Comparison of ENCODE assay signal across 8 cellular contexts in genomic region chr5:141691867-141692532, GRCh38. TPM values are rescaled to one million over a fixed set of nuclear protein-coding genes. Genes with fewer than 3 reads are reported as not detected.
DNase-seq lines count a peak whose midpoint lies in the region; ATAC-seq lines count a peak whose summit lies in the region.

No MANE protein-coding gene starts in this region.

- peak overlapping the region; percentile 71 for H3K4me3 Mint-ChIP-seq in activated CD8-positive, alpha-beta T cell treated with anti-CD3 and anti-CD28 coated beads, Interleukin-2, amount 10 ng/mL, durations not matched to agents 7 days and 5 days

- H3K36me3 ChIP-seq in BLaER1 = no peaks in the 10 kb centered on the region
- H3K36me3 ChIP-seq in ectodermal cell (ENCODE audit: control insufficient read depth, insufficient read depth, low read length) = no peaks in the 10 kb centered on the region

- DNase-seq in NCI-H774 (lab: John Stamatoyannopoulos, UW) (peak; percentile 65), lung microvascular endothelial cell (ENCODE audit: low read depth in 2 of 2) (peak; percentile 80 to 88)
- peak; percentile 89 for DNase-seq in activated CD8-positive, alpha-beta T cell treated with anti-CD3 and anti-CD28 coated beads, Interleukin-2, amount 10 ng/mL, durations not matched to agents 7 days and 5 days
- DNase-seq in stimulated activated CD4-positive, alpha-beta T cell treated with anti-CD3 and anti-CD28 coated beads, TNF-alpha, amount 100 ng/mL, for 24 hours (ENCODE audit: low read depth in 3 of 3) = peak; percentile 75 to 87 (median 81)

- ATAC-seq in GM19035 (IDR thresholded peaks at IDR 0.05; ENCODE audit: unreplicated experiment) = peak; percentile 82
- peak; percentile 94 for ATAC-seq in HG03342 (IDR thresholded peaks at IDR 0.05; ENCODE audit: unreplicated experiment)
- peak; percentile 89 for ATAC-seq in activated CD8-positive, alpha-beta T cell treated with anti-CD3 and anti-CD28 coated beads, Interleukin-2, amount 10 ng/mL, durations not matched to agents 7 days and 5 days

- POLR2A ChIA-PET in activated CD8-positive, alpha-beta T cell treated with anti-CD3 and anti-CD28 coated beads, Interleukin-2, amount 10 ng/mL, durations not matched to agents 7 days and 5 days (lab: Charles Lee) = interaction anchor here (0.7 to 1.6 kb wide), 5 partner anchors 9 to 277 kb away, joined by 3 to 14 read pairs (median 6); partner anchors contain the start of genes DELE1 and RNF14

- H3K27ac Mint-ChIP-seq in activated CD8-positive, alpha-beta T cell treated with anti-CD3 and anti-CD28 coated beads, Interleukin-2, amount 10 ng/mL, durations not matched to agents 7 days and 5 days = peak overlapping the region; percentile 75

- H3K4me3 ChIP-seq in BLaER1 (peak overlapping the region; percentile 58), ectodermal cell (ENCODE audit: insufficient read depth, low read depth, low read length) (peak overlapping the region; percentile 21)

- H3K4me1 ChIP-seq in BLaER1 (peaks cover 6% of the 10 kb centered on the region), ectodermal cell (ENCODE audit: control insufficient read depth, insufficient read depth, low read length) (peaks cover 16% of the 10 kb centered on the region)

- peaks cover 28% of the 10 kb centered on the region for H3K4me1 Mint-ChIP-seq in activated CD8-positive, alpha-beta T cell treated with anti-CD3 and anti-CD28 coated beads, Interleukin-2, amount 10 ng/mL, durations not matched to agents 7 days and 5 days (ENCODE audit: low read depth)

- CTCF ChIA-PET in activated CD8-positive, alpha-beta T cell treated with anti-CD3 and anti-CD28 coated beads, Interleukin-2, amount 10 ng/mL, durations not matched to agents 7 days and 5 days (lab: Charles Lee) = interaction anchor here (0.6 to 11.0 kb wide), 67 partner anchors 10 to 459 kb away, joined by 3 to 224 read pairs (median 6); partner anchors contain the start of genes ARAP3, DELE1, DIAPH1 and FCHSD1

- H3K9ac ChIP-seq in BLaER1 = no peak overlapping the region

- H3K27me3 ChIP-seq in BLaER1 (no peaks in the 10 kb centered on the region), ectodermal cell (ENCODE audit: control insufficient read depth, insufficient read depth, low read length, poor library complexity, severe bottlenecking) (peaks cover 14% of the 10 kb centered on the region)

- no peaks in the 10 kb centered on the region for H3K36me3 Mint-ChIP-seq in activated CD8-positive, alpha-beta T cell treated with anti-CD3 and anti-CD28 coated beads, Interleukin-2, amount 10 ng/mL, durations not matched to agents 7 days and 5 days (ENCODE audit: low read depth)

- no peaks in the 10 kb centered on the region for H3K9me3 ChIP-seq in BLaER1
- no peaks in the 10 kb centered on the region for H3K9me3 ChIP-seq in ectodermal cell (ENCODE audit: control insufficient read depth, low read length)

- peak overlapping the region; percentile 85 for H3K4me2 ChIP-seq in BLaER1

- H3K27me3 Mint-ChIP-seq in activated CD8-positive, alpha-beta T cell treated with anti-CD3 and anti-CD28 coated beads, Interleukin-2, amount 10 ng/mL, durations not matched to agents 7 days and 5 days (ENCODE audit: low read depth) = peaks cover 23% of the 10 kb centered on the region

- 6 to 7% methylated on average over 30 of the region's 30 CpGs for WGBS in ectodermal cell, 2 experiments

- H3K9me3 Mint-ChIP-seq in activated CD8-positive, alpha-beta T cell treated with anti-CD3 and anti-CD28 coated beads, Interleukin-2, amount 10 ng/mL, durations not matched to agents 7 days and 5 days (ENCODE audit: insufficient read depth) = no peaks in the 10 kb centered on the region

- no peaks in the 10 kb centered on the region for H4K20me1 ChIP-seq in BLaER1

- no peak overlapping the region for H3K27ac ChIP-seq in BLaER1
- H3K27ac ChIP-seq in ectodermal cell (ENCODE audit: insufficient read depth, low read depth, low read length, poor library complexity, severe bottlenecking) = no peak overlapping the region

RNA-seq across cellular contexts. Expression of gene ARAP3, which starts 10.0 kb away (rescaled TPM):
- 1 to 10 TPM; 8.5 to 8.8 TPM for total RNA-seq in activated CD8-positive, alpha-beta T cell treated with anti-CD3 and anti-CD28 coated beads, Interleukin-2, amount 10 ng/mL, durations not matched to agents 7 days and 5 days
- 21.2 TPM for polyA plus RNA-seq in ectodermal cell (2013, experiment 1 of 4)
- polyA plus RNA-seq in ectodermal cell (2013, experiment 2 of 4) = 22.3 TPM
- 16.1 TPM for polyA plus RNA-seq in ectodermal cell (2013, experiment 3 of 4)
- polyA plus RNA-seq in ectodermal cell (2013, experiment 4 of 4) = 18.3 TPM
- 22.4 and 30.8 TPM in 2 replicates for total RNA-seq in lung microvascular endothelial cell

RNA-seq across cellular contexts. Expression of gene FCHSD1, which starts 40.8 kb away (rescaled TPM):
- 10 to 100 TPM; 46.9 to 47.8 TPM for total RNA-seq in activated CD8-positive, alpha-beta T cell treated with anti-CD3 and anti-CD28 coated beads, Interleukin-2, amount 10 ng/mL, durations not matched to agents 7 days and 5 days
- polyA plus RNA-seq in ectodermal cell (2013, experiment 1 of 4) = 22.2 TPM
- 17.7 TPM for polyA plus RNA-seq in ectodermal cell (2013, experiment 2 of 4)
- polyA plus RNA-seq in ectodermal cell (2013, experiment 3 of 4) = 15.2 TPM
- polyA plus RNA-seq in ectodermal cell (2013, experiment 4 of 4) = 17.8 TPM
- 9.3 and 10.5 TPM in 2 replicates for total RNA-seq in lung microvascular endothelial cell

RNA-seq across cellular contexts. Expression of gene RELL2, which starts 55.2 kb away (rescaled TPM):
- 10 to 100 TPM; 36.9 to 37.1 TPM for total RNA-seq in activated CD8-positive, alpha-beta T cell treated with anti-CD3 and anti-CD28 coated beads, Interleukin-2, amount 10 ng/mL, durations not matched to agents 7 days and 5 days
- 2.6 TPM for polyA plus RNA-seq in ectodermal cell (2013, experiment 1 of 4)
- 2.3 TPM for polyA plus RNA-seq in ectodermal cell (2013, experiment 2 of 4)
- polyA plus RNA-seq in ectodermal cell (2013, experiment 3 of 4) = 3.0 TPM
- polyA plus RNA-seq in ectodermal cell (2013, experiment 4 of 4) = 1.9 TPM
- total RNA-seq in lung microvascular endothelial cell = 5.6 and 6.1 TPM in 2 replicates

RNA-seq across cellular contexts. Expression of gene HDAC3, which starts 55.4 kb away (rescaled TPM):
- total RNA-seq in activated CD8-positive, alpha-beta T cell treated with anti-CD3 and anti-CD28 coated beads, Interleukin-2, amount 10 ng/mL, durations not matched to agents 7 days and 5 days = 10 to 100 TPM; 88.1 to 91.8 TPM
- polyA plus RNA-seq in ectodermal cell (2013, experiment 1 of 4) = 105 TPM
- polyA plus RNA-seq in ectodermal cell (2013, experiment 2 of 4) = 98.1 TPM
- polyA plus RNA-seq in ectodermal cell (2013, experiment 3 of 4) = 84.3 TPM
- 85.0 TPM for polyA plus RNA-seq in ectodermal cell (2013, experiment 4 of 4)
- 45.0 and 48.2 TPM in 2 replicates for total RNA-seq in lung microvascular endothelial cell
